13 cellular contexts compared by ENCODE assay signal in genomic region chr15:40443255-40443654, GRCh38. TPM values are rescaled to one million over a fixed set of nuclear protein-coding genes. Genes with fewer than 3 reads are reported as not detected.
DNase-seq lines count a peak whose midpoint lies in the region; ATAC-seq and TF ChIP-seq lines count a peak whose summit lies in the region.
"Had no signal": no experiment of that assay in that cellular context is flagged by ENCODE, and none has a peak within 500 bp of the region (broad histone marks: within the 10 kb centered on the region; RNA-seq: fewer than 3 reads in every experiment).

No MANE protein-coding gene starts in this region.

- WGBS in endodermal cell (ENCODE audit: insufficient coverage in 1 of 2, insufficient read length in 1 of 2), 2 experiments: 79 to 100% methylated on average over 1 to 4 of the region's 4 CpGs

- H3K9me2 ChIP-seq in OCI-LY7 (ENCODE audit: insufficient read depth, low read length): no peaks in the 10 kb centered on the region

- H2AFZ ChIP-seq in DND-41 (ENCODE audit: low read depth, low read length) (no peak overlapping the region), OCI-LY7 (ENCODE audit: low read length) (no peak overlapping the region)

- CTCF ChIA-PET in OCI-LY7 (lab: Charles Lee; ENCODE audit: unreplicated experiment): no interaction called here

- H3K4me3 ChIP-seq in DND-41 (ENCODE audit: low read depth in 1 of 2, low read length in 2 of 2) (0 out of 4 replicates have a peak overlapping the region, but pooled peaks of 1 of the 2 experiments have one; percentile 3), OCI-LY7 (ENCODE audit: low read depth, low read length, poor library complexity, severe bottlenecking) (no peak overlapping the region), endodermal cell (ENCODE audit: low read length) (peak overlapping the region; percentile 79)
- H3K4me3 ChIP-seq: SJSA1 had no signal

- peaks cover 38% of the 10 kb centered on the region for H3K4me1 ChIP-seq in DND-41 (ENCODE audit: insufficient read depth, low read length)
- H3K4me1 ChIP-seq in OCI-LY7 (ENCODE audit: insufficient read depth, low read length, poor library complexity, severe bottlenecking): peaks cover 21% of the 10 kb centered on the region
- peaks cover 12% of the 10 kb centered on the region for H3K4me1 ChIP-seq in endodermal cell (ENCODE audit: control insufficient read depth, insufficient read depth, low read length)

- H3K27me3 ChIP-seq in DND-41 (ENCODE audit: insufficient read depth, low read length, poor library complexity) (peaks cover 19% of the 10 kb centered on the region), endodermal cell (ENCODE audit: control insufficient read depth, insufficient read depth, low read length, poor library complexity, severe bottlenecking) (peaks cover 2% of the 10 kb centered on the region)

- H3K36me3 Mint-ChIP-seq in endodermal cell (ENCODE audit: low read depth): peaks cover 5% of the 10 kb centered on the region
- no peaks in the 10 kb centered on the region for H3K36me3 Mint-ChIP-seq in osteocyte (ENCODE audit: unreplicated experiment)

- no peak overlapping the region for H3K27ac Mint-ChIP-seq in endodermal cell
- no peak overlapping the region for H3K27ac Mint-ChIP-seq in osteocyte (ENCODE audit: unreplicated experiment)

- peaks cover 4% of the 10 kb centered on the region for H3K27me3 Mint-ChIP-seq in endodermal cell (ENCODE audit: insufficient read depth)
- no peaks in the 10 kb centered on the region for H3K27me3 Mint-ChIP-seq in osteocyte (ENCODE audit: unreplicated experiment)

- H3K4me2 ChIP-seq in DND-41 (ENCODE audit: insufficient read depth, low read length) (peak overlapping the region; percentile 82), OCI-LY7 (ENCODE audit: low read length) (peak overlapping the region; percentile 90; the same call in 1 of the 2 replicates)

- H4K20me1 ChIP-seq in DND-41 (ENCODE audit: insufficient read depth, low read length): peaks cover 53% of the 10 kb centered on the region
- H4K20me1 ChIP-seq in OCI-LY7 (ENCODE audit: insufficient read depth, low read length): peaks cover 28% of the 10 kb centered on the region

- H3K36me3 ChIP-seq in DND-41 (ENCODE audit: insufficient read depth, low read length): no peaks in the 10 kb centered on the region
- H3K36me3 ChIP-seq in OCI-LY7 (ENCODE audit: insufficient read depth, low read length): no peaks in the 10 kb centered on the region
- no peaks in the 10 kb centered on the region for H3K36me3 ChIP-seq in endodermal cell (ENCODE audit: control insufficient read depth, insufficient read depth, low read length)
- H3K36me3 ChIP-seq: HAP-1 had no signal

- no peak overlapping the region for H3K27ac ChIP-seq in DND-41 (ENCODE audit: low read length)
- no peak overlapping the region for H3K27ac ChIP-seq in OCI-LY7 (ENCODE audit: low read depth, low read length, poor library complexity, severe bottlenecking)
- H3K27ac ChIP-seq in endodermal cell (ENCODE audit: low read depth, low read length): no peak overlapping the region
- H3K27ac ChIP-seq: SJSA1 had no signal

- H3K9me3 ChIP-seq in DND-41 (ENCODE audit: insufficient read depth, low read length, severe bottlenecking) (no peaks in the 10 kb centered on the region), OCI-LY7 (ENCODE audit: low read length) (no peaks in the 10 kb centered on the region), endodermal cell (ENCODE audit: control insufficient read depth, low read length) (no peaks in the 10 kb centered on the region)
- H3K9me3 ChIP-seq: HAP-1 had no signal

- peaks cover 45% of the 10 kb centered on the region for H3K4me1 Mint-ChIP-seq in endodermal cell
- H3K4me1 Mint-ChIP-seq in osteocyte (ENCODE audit: unreplicated experiment): peaks cover 48% of the 10 kb centered on the region

- H3K9me3 Mint-ChIP-seq in endodermal cell (no peaks in the 10 kb centered on the region), osteocyte (ENCODE audit: unreplicated experiment) (no peaks in the 10 kb centered on the region)

- POLR2A ChIA-PET in OCI-LY7 (lab: Charles Lee): interaction anchor here (1.2 kb wide), 1 partner anchor 8 kb away, joined by 4 read pairs; no protein-coding TSS in a partner anchor

- ATAC-seq in DND-41 (ENCODE audit: insufficient read depth, low read depth) (no peak), HG03378 (IDR thresholded peaks at IDR 0.05; ENCODE audit: unreplicated experiment) (no peak)

- no peak for TF ChIP-seq CTCF in DND-41 (IDR thresholded peaks at IDR 0.05; ENCODE audit: borderline replicate concordance, extremely low read depth, low read length, poor library complexity, severe bottlenecking)
- no peak for TF ChIP-seq CTCF in OCI-LY7 (conservative IDR thresholded peaks at IDR 0.05; ENCODE audit: low read length)
- TF ChIP-seq CTCF in endodermal cell (conservative IDR thresholded peaks at IDR 0.05): no peak
- TF ChIP-seq CTCF in osteocyte (IDR thresholded peaks at IDR 0.05): no peak

- peak overlapping the region; percentile 85 for H3K4me3 Mint-ChIP-seq in endodermal cell
- H3K4me3 Mint-ChIP-seq in osteocyte (ENCODE audit: unreplicated experiment): peak overlapping the region; percentile 82

- DNase-seq in DND-41 (no peak), OCI-LY7 (ENCODE audit: low spot score) (no peak), endodermal cell (no peak), osteocyte (ENCODE audit: extremely low spot score, unreplicated experiment) (no peak), cortex of kidney (lab: John Stamatoyannopoulos, UW) (no peak), COLO829 (ENCODE audit: low spot score) (no peak)
- DNase-seq: activated CD4-positive, alpha-beta T cell treated with anti-CD3 and anti-CD28 coated beads for 1 hour; NCI-H1694; NCI-H82; stimulated activated CD4-positive, alpha-beta T cell treated with anti-CD3 and anti-CD28 coated beads, Interleukin-4, amount 100 ng/mL, for 24 hours had no signal

- intact Hi-C loops in OCI-LY7 (cut with micrococcal nuclease; ENCODE audit: unreplicated experiment): no loop called here

- H3K9ac ChIP-seq in DND-41 (ENCODE audit: low read depth, low read length) (peak overlapping the region; percentile 3; the same call in 1 of the 2 replicates), endodermal cell (ENCODE audit: extremely low read depth, low read length, poor library complexity, severe bottlenecking) (no peak overlapping the region)

- BruUV-seq in OCI-LY7 (replicated peaks; lab: Mats Ljungman, UMichigan): no TSS peak

- H3K79me2 ChIP-seq in DND-41 (ENCODE audit: insufficient read depth, low read length): peaks cover 68% of the 10 kb centered on the region
- H3K79me2 ChIP-seq in OCI-LY7 (ENCODE audit: insufficient read depth, low read depth, low read length): peaks cover 23% of the 10 kb centered on the region; the same call in 1 of the 2 replicates

RNA-seq across cellular contexts. Expression of gene BAHD1, which starts 2.5 kb away (rescaled TPM):
- total RNA-seq in OCI-LY7 (2014; rRNA removed; shearing (Covaris generic)): 14.6 and 15.0 TPM in 2 replicates
- total RNA-seq in OCI-LY7 (2022) (22.3 TPM in 2 replicates), endodermal cell (10 to 100 TPM; 23.5 to 30.1 TPM), osteocyte (22.8 and 26.4 TPM in 2 replicates)
- 20.3 TPM for polyA plus RNA-seq in endodermal cell (2013, experiment 1 of 2)
- 20.1 TPM for polyA plus RNA-seq in endodermal cell (2013, experiment 2 of 2)

RNA-seq across cellular contexts. Expression of gene CHST14, which starts 27.5 kb away (rescaled TPM):
- total RNA-seq in OCI-LY7 (2014; rRNA removed; shearing (Covaris generic)): 5.6 and 7.3 TPM in 2 replicates
- total RNA-seq in OCI-LY7 (2022) (13.6 and 15.3 TPM in 2 replicates), endodermal cell (10 to 100 TPM; 33.7 to 43.0 TPM), osteocyte (46.4 and 48.8 TPM in 2 replicates)
- polyA plus RNA-seq in endodermal cell (2013, experiment 1 of 2): 28.5 TPM
- polyA plus RNA-seq in endodermal cell (2013, experiment 2 of 2): 27.1 TPM

RNA-seq across cellular contexts. Expression of gene IVD, which starts 37.7 kb away (rescaled TPM):
- total RNA-seq in OCI-LY7 (2014; rRNA removed; shearing (Covaris generic)): 16.4 and 20.6 TPM in 2 replicates
- total RNA-seq in OCI-LY7 (2022) (57.2 and 67.3 TPM in 2 replicates), endodermal cell (10 to 100 TPM; 90.6 to 98.7 TPM), osteocyte (60.4 and 62.0 TPM in 2 replicates)
- polyA plus RNA-seq in endodermal cell (2013, experiment 1 of 2): 63.5 TPM
- 51.7 TPM for polyA plus RNA-seq in endodermal cell (2013, experiment 2 of 2)
